Comparison of ENCODE assay signal across 1 cellular context in genomic region chr2:174662459-174662858, GRCh38.
A peak's percentile ranks its signal among the peaks of the same experiment; 100 is the strongest.
TF ChIP-seq lines count a peak whose summit lies in the region.

No MANE protein-coding gene starts in this region.

TF ChIP-seq in A549, 52 proteins besides CTCF, POLR2A, EP300 and RAD21 (continued from another document):
- TF ChIP-seq FOSL2 (IDR thresholded peaks at IDR 0.05) (no peak), FOSL2 (CRISPR knock-in tag; IDR thresholded peaks at IDR 0.05) (0 out of 2 replicates have a peak, but pooled peaks have one; percentile 8), JUNB (IDR thresholded peaks at IDR 0.05) (no peak), PBX3 (IDR thresholded peaks at IDR 0.05) (no peak)
TF ChIP-seq in A549: peak in this region for 2.
